ENCODE assay signal across 8 cellular contexts in the genomic region with DNA sequence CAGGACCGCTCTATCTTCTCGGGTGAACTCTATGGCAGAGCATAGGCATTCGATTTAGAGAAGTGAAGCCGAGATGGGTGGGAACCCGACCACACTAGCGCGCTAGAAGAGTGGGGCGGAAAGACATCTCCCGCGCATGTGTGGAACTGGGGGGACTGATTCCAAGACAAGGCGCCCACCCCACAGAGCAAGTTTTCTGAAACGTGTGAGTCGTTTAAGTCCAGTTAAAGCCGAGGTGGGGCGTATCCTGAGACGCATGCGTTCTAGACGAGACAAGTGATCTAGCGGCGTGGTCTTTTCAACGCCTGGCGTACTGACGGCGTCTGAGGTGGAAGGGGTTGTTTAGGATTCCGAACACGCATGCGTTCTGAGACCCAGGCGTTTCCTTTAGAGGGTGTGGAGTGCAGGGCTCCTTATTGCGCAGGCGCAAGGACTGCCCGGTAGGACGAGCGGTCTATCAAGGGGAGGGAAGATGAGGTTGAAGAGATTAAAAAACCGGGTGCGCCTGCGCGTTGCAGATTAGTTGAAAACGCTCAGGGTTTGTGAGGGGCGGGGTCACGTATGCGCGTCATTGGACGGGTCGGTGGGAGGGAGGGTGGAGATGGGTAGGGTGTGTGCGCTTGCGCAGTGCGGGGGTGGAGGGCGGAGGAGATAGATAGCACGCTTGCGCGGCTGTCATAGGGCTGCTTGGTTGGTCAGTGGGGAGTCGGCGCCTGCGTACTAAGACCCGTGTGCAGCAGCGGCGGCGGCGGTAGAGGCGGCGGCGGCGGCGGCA. TPM values are rescaled to one million over a fixed set of nuclear protein-coding genes. Genes with fewer than 3 reads are reported as not detected.
DNase-seq lines count a peak whose midpoint lies in the region; ATAC-seq, FAIRE-seq and TF ChIP-seq lines count a peak whose summit lies in the region.

A gene (plus strand): TSS at position 718 of the 775 bp plus-strand sequence. CDS start 2,008 bp downstream, outside the sequence.

- H2BK20ac ChIP-seq in H1 (ENCODE audit: low read length) = 0 out of 2 replicates have a peak within 1 kb of the TSS, but pooled peaks have one; percentile 32

- peaks cover 39% of the 10 kb centered on the region for H3K4me1 Mint-ChIP-seq in activated CD8-positive, alpha-beta memory T cell treated with anti-CD3 and anti-CD28 coated beads, Interleukin-2, amount 10 ng/mL, durations not matched to agents 7 days and 5 days

- H4K20me1 ChIP-seq in H1 (replicated peaks in 1 of 2; ENCODE audit: control insufficient read depth in 1 of 2, insufficient read depth in 2 of 2, low read length in 2 of 2) = peaks cover 19 to 24% of the 10 kb centered on the region in 2 experiments

- POLR2A ChIA-PET in H1 (lab: Charles Lee; ENCODE audit: partially characterized antibody) = interaction anchor here (0.6 to 2.3 kb wide), 2 partner anchors 8 to 276 kb away, joined by 3 to 8 read pairs; a partner anchor contains a TSS

- peaks cover 17 to 35% of the 10 kb centered on the region in 2 experiments for H3K79me2 ChIP-seq in H1 (ENCODE audit: control insufficient read depth in 1 of 2, insufficient read depth in 2 of 2, low read length in 2 of 2)

- H3K4me2 ChIP-seq in H1 (ENCODE audit: insufficient read depth in 1 of 2, low read depth in 2 of 2, low read length in 2 of 2) = peak within 1 kb of the TSS; percentile 88 to 99
- H3K4me2 ChIP-seq in mesenchymal stem cell (ENCODE audit: low read length, poor library complexity, severe bottlenecking) = peak within 1 kb of the TSS; percentile 97

- H3K23me2 ChIP-seq in H1 (ENCODE audit: low read depth, low read length) = peaks cover 10% of the 10 kb centered on the region

- CTCF ChIA-PET in activated CD8-positive, alpha-beta memory T cell treated with anti-CD3 and anti-CD28 coated beads, Interleukin-2, amount 10 ng/mL, durations not matched to agents 7 days and 5 days (lab: Charles Lee) = no interaction called here
- CTCF ChIA-PET in H1 (lab: Charles Lee; ENCODE audit: partially characterized antibody) = interaction anchor here (1.0 to 1.4 kb wide), 2 partner anchors 11 to 174 kb away, joined by 3 to 8 read pairs; no protein-coding TSS in a partner anchor

- ATAC-seq in GM21367 (IDR thresholded peaks at IDR 0.05; ENCODE audit: unreplicated experiment) = peak; percentile 53
- peak; percentile 85 for ATAC-seq in activated CD8-positive, alpha-beta memory T cell treated with anti-CD3 and anti-CD28 coated beads, Interleukin-2, amount 10 ng/mL, durations not matched to agents 7 days and 5 days

- peak within 1 kb of the TSS; percentile 85 for H4K5ac ChIP-seq in H1 (ENCODE audit: insufficient read length, low read depth, low read length)

- H2BK15ac ChIP-seq in H1 (ENCODE audit: low read length) = 0 out of 2 replicates have a peak within 1 kb of the TSS, but pooled peaks have one; percentile 88
- peak within 1 kb of the TSS; percentile 99 for H2BK15ac ChIP-seq in mesenchymal stem cell (ENCODE audit: low read depth, poor library complexity, severe bottlenecking)

- no peak within 1 kb of the TSS for H3K14ac ChIP-seq in H1 (ENCODE audit: insufficient read length)
- peak within 1 kb of the TSS; percentile 92 to 100 for H3K14ac ChIP-seq in mesenchymal stem cell (ENCODE audit: low read length in 2 of 2)

- TF ChIP-seq CTCF in H1 (IDR thresholded peaks at IDR 0.05; ENCODE audit: control extremely low read depth in 1 of 3, insufficient read depth in 1 of 3, low read depth in 1 of 3, low read length in 3 of 3) = no peak

- H3K23ac ChIP-seq in H1 (ENCODE audit: insufficient read length) = no peak within 1 kb of the TSS
- peak within 1 kb of the TSS in 1 of 2 experiments; percentile 98 for H3K23ac ChIP-seq in mesenchymal stem cell (ENCODE audit: low read length in 2 of 2)

- peak; percentile 39 to 62 for TF ChIP-seq POLR2A in H1 (IDR thresholded peaks at IDR 0.05; ENCODE audit: control extremely low read depth in 1 of 2, low read depth in 2 of 2, low read length in 2 of 2)

- H2BK5ac ChIP-seq in H1 (ENCODE audit: low read depth, low read length) (peak within 1 kb of the TSS; percentile 97), mesenchymal stem cell (ENCODE audit: low read depth, low read length, poor library complexity, severe bottlenecking) (peak within 1 kb of the TSS; percentile 87)

- H3K9ac ChIP-seq in NT2/D1 (ENCODE audit: insufficient read length, low read depth) = peak within 1 kb of the TSS; percentile 96
- H3K9ac ChIP-seq in H1 (replicated peaks in 1 of 4; ENCODE audit: extremely low read depth in 1 of 4, low read depth in 3 of 4, low read length in 3 of 4) = peak within 1 kb of the TSS; percentile 94 to 100 (median 98)
- peak within 1 kb of the TSS; percentile 98 for H3K9ac ChIP-seq in mesenchymal stem cell (ENCODE audit: low read length)

- peaks cover 35% of the 10 kb centered on the region for H3K36me3 ChIP-seq in NT2/D1 (ENCODE audit: insufficient read depth, insufficient read length, low read length)
- H3K36me3 ChIP-seq in H1 (ENCODE audit: control insufficient read depth in 2 of 4, insufficient read depth in 4 of 4, low read length in 3 of 4) = peaks cover 22 to 27% (median 24%) of the 10 kb centered on the region in 4 experiments
- peaks cover 21 to 26% of the 10 kb centered on the region in 2 experiments for H3K36me3 ChIP-seq in mesenchymal stem cell (ENCODE audit: control insufficient read depth in 1 of 2, insufficient read depth in 2 of 2, low read depth in 1 of 2, low read length in 2 of 2)

- H3K4me1 ChIP-seq in NT2/D1 (ENCODE audit: insufficient read depth, insufficient read length) (peaks cover 4% of the 10 kb centered on the region), H1 (replicated peaks in 1 of 4; ENCODE audit: control insufficient read depth in 3 of 4, insufficient read depth in 4 of 4, low read length in 3 of 4) (peaks cover 0 to 14% (median 6%) of the 10 kb centered on the region in 4 experiments; a peak in 5 of 7 replicates), mesenchymal stem cell (ENCODE audit: control insufficient read depth, insufficient read depth, low read depth, low read length) (peaks cover 7% of the 10 kb centered on the region)

- TF ChIP-seq EP300 in H1 (IDR thresholded peaks at IDR 0.05; ENCODE audit: borderline replicate concordance in 1 of 2, low read depth in 2 of 2, low read length in 2 of 2) = 0 out of 3 replicates have a peak, but pooled peaks of 1 of the 2 experiments have one; percentile 45

- peak within 1 kb of the TSS; percentile 92 for H3K27ac ChIP-seq in H1 (ENCODE audit: low read depth, low read length)
- peak within 1 kb of the TSS; percentile 98 for H3K27ac ChIP-seq in mesenchymal stem cell (ENCODE audit: low read length, poor library complexity, severe bottlenecking)

- no peaks in the 10 kb centered on the region for H3K9me3 ChIP-seq in NT2/D1 (ENCODE audit: insufficient read depth, low read length)
- no peaks in the 10 kb centered on the region for H3K9me3 ChIP-seq in H1 (ENCODE audit: insufficient read depth in 2 of 2, low read depth in 1 of 2, low read length in 1 of 2)
- H3K9me3 ChIP-seq in mesenchymal stem cell (ENCODE audit: control insufficient read depth, low read length) = no peaks in the 10 kb centered on the region

- DNase-seq in COLO829 (ENCODE audit: low spot score) (peak; percentile 100), HUDEP-2 (lab: John Stamatoyannopoulos, UW; ENCODE audit: unreplicated experiment in 76 of 76) (peak; percentile 33 to 100 (median 99)), NT2/D1 (ENCODE audit: low read depth, low spot score) (peak; percentile 97), H1 (ENCODE audit: low read depth in 1 of 2, low spot score in 2 of 2) (peak; percentile 99 to 100), mesenchymal stem cell (peak; percentile 100)
- peak; percentile 100 for DNase-seq in activated CD8-positive, alpha-beta memory T cell treated with anti-CD3 and anti-CD28 coated beads, Interleukin-2, amount 10 ng/mL, durations not matched to agents 7 days and 5 days
- DNase-seq in stimulated activated CD8-positive, alpha-beta memory T cell treated with anti-CD3 and anti-CD28 coated beads, Interleukin-12 subunit alpha, Interleukin-12 subunit beta, amount 100 ng/mL, for 4 hours (ENCODE audit: low read depth) = peak; percentile 100

- TF ChIP-seq RAD21 in H1 (IDR thresholded peaks at IDR 0.05 in 1 of 2, conservative IDR thresholded peaks at IDR 0.05 in 1 of 2; ENCODE audit: low read depth in 2 of 2, low read length in 2 of 2) = no peak

- peak within 1 kb of the TSS; percentile 97 for H3K18ac ChIP-seq in H1 (ENCODE audit: extremely low read depth, low read length)
- H3K18ac ChIP-seq in mesenchymal stem cell (ENCODE audit: low read depth in 1 of 2, low read length in 2 of 2) = peak within 1 kb of the TSS; percentile 98 to 100

- peak within 1 kb of the TSS; percentile 94 for H3K56ac ChIP-seq in H1 (replicated peaks; ENCODE audit: insufficient read length, low read depth, low read length)

- 0 out of 2 replicates have a peak within 1 kb of the TSS, but pooled peaks have one; percentile 19 for H2BK12ac ChIP-seq in H1 (ENCODE audit: low read depth, low read length)
- peak within 1 kb of the TSS in 1 of 2 experiments; percentile 42 for H2BK12ac ChIP-seq in mesenchymal stem cell (ENCODE audit: low read length in 2 of 2)

- peak within 1 kb of the TSS; percentile 96 for H3K27ac Mint-ChIP-seq in activated CD8-positive, alpha-beta memory T cell treated with anti-CD3 and anti-CD28 coated beads, Interleukin-2, amount 10 ng/mL, durations not matched to agents 7 days and 5 days

- H3K27me3 ChIP-seq in NT2/D1 (ENCODE audit: insufficient read depth, insufficient read length) (no peaks in the 10 kb centered on the region), H1 (replicated peaks in 1 of 4; ENCODE audit: control insufficient read depth in 3 of 4, extremely low read depth in 1 of 4, insufficient read depth in 3 of 4, low read length in 3 of 4) (no peaks in the 10 kb centered on the region), mesenchymal stem cell (ENCODE audit: control insufficient read depth in 1 of 2, insufficient read depth in 1 of 2, low read length in 2 of 2) (no peaks in the 10 kb centered on the region)

- H3K4me3 ChIP-seq in NT2/D1 (ENCODE audit: insufficient read length, low read depth) = peak within 1 kb of the TSS; percentile 94
- H3K4me3 ChIP-seq in H1 (ENCODE audit: extremely low read depth in 1 of 4, insufficient read depth in 2 of 4, low read depth in 3 of 4, low read length in 4 of 4) = peak within 1 kb of the TSS; percentile 87 to 97 (median 90)
- peak within 1 kb of the TSS; percentile 86 to 99 for H3K4me3 ChIP-seq in mesenchymal stem cell (ENCODE audit: insufficient read depth in 1 of 2, low read depth in 1 of 2, low read length in 2 of 2)

- H2AK5ac ChIP-seq in H1 (ENCODE audit: low read depth, low read length) (peak within 1 kb of the TSS; percentile 96; the same call in 1 of the 2 replicates), mesenchymal stem cell (ENCODE audit: low read length, severe bottlenecking) (peak within 1 kb of the TSS; percentile 72)

- H3K4me3 Mint-ChIP-seq in activated CD8-positive, alpha-beta memory T cell treated with anti-CD3 and anti-CD28 coated beads, Interleukin-2, amount 10 ng/mL, durations not matched to agents 7 days and 5 days = peak within 1 kb of the TSS; percentile 91

- H3K4ac ChIP-seq in H1 (replicated peaks; ENCODE audit: insufficient read length, low read depth, low read length) (peak within 1 kb of the TSS; percentile 99), mesenchymal stem cell (ENCODE audit: low read depth in 1 of 2, low read length in 2 of 2) (peak within 1 kb of the TSS; percentile 91 to 93)

- H3K79me1 ChIP-seq in H1 (ENCODE audit: low read depth, low read length) = peaks cover 8% of the 10 kb centered on the region
- H3K79me1 ChIP-seq in mesenchymal stem cell (replicated peaks; ENCODE audit: low read length, poor library complexity, severe bottlenecking) = no peaks in the 10 kb centered on the region

- peaks cover 34% of the 10 kb centered on the region for H3K36me3 Mint-ChIP-seq in activated CD8-positive, alpha-beta memory T cell treated with anti-CD3 and anti-CD28 coated beads, Interleukin-2, amount 10 ng/mL, durations not matched to agents 7 days and 5 days

- H3K27me3 Mint-ChIP-seq in activated CD8-positive, alpha-beta memory T cell treated with anti-CD3 and anti-CD28 coated beads, Interleukin-2, amount 10 ng/mL, durations not matched to agents 7 days and 5 days = no peaks in the 10 kb centered on the region

- WGBS in H1 (ENCODE audit: extremely low coverage in 1 of 2, insufficient coverage in 1 of 2, insufficient read length in 1 of 2, insufficient replicate concordance in 2 of 2, low coverage in 1 of 2, low lambda C conversion rate in 2 of 2, missing lambda C conversion rate in 1 of 2), 2 experiments = 1% methylated on average over 61 of the region's 64 CpGs; no CpG with 5 or more reads in 1 of the 2 experiments
- under 1% methylated on average over 54 of the region's 64 CpGs for WGBS in mesenchymal stem cell

- no peaks in the 10 kb centered on the region for H3K9me3 Mint-ChIP-seq in activated CD8-positive, alpha-beta memory T cell treated with anti-CD3 and anti-CD28 coated beads, Interleukin-2, amount 10 ng/mL, durations not matched to agents 7 days and 5 days (ENCODE audit: low read depth)

- H2BK120ac ChIP-seq in H1 (replicated peaks; ENCODE audit: low read depth, low read length) = peak within 1 kb of the TSS; percentile 70
- H2BK120ac ChIP-seq in mesenchymal stem cell (ENCODE audit: low read depth, low read length) = peak within 1 kb of the TSS; percentile 85

- H4K91ac ChIP-seq in H1 (replicated peaks; ENCODE audit: insufficient read length, low read length) (peak within 1 kb of the TSS; percentile 88), mesenchymal stem cell (ENCODE audit: low read length) (peak within 1 kb of the TSS; percentile 99)

- FAIRE-seq in H1 (lab: Jason Lieb, UNC) = peak; percentile 90

- H4K8ac ChIP-seq in H1 (ENCODE audit: extremely low read depth, insufficient read depth, low read length) (peak within 1 kb of the TSS; percentile 88), mesenchymal stem cell (ENCODE audit: low read length) (peak within 1 kb of the TSS; percentile 95)

- peak within 1 kb of the TSS; percentile 34 for H2AFZ ChIP-seq in H1 (ENCODE audit: low read length)
- H2AFZ ChIP-seq in mesenchymal stem cell (ENCODE audit: low read depth, low read length) = peak within 1 kb of the TSS; percentile 31

RNA-seq across cellular contexts. Expression of the gene that starts here (rescaled TPM):
- total RNA-seq in activated CD8-positive, alpha-beta memory T cell treated with anti-CD3 and anti-CD28 coated beads, Interleukin-2, amount 10 ng/mL, durations not matched to agents 7 days and 5 days = 100 to 1,000 TPM; 575 to 853 TPM
- total RNA-seq in H1 (2021; fragmentation: NEBNext Ultra II Directional; extraction: Animal tissue kit (Norgen Biotek cat#: 25700)) = 1,158 and 1,172 TPM in 2 replicates
- polyA plus RNA-seq in H1 (2011; rRNA removed) = 717 and 962 TPM in 2 replicates
- 875 TPM for polyA plus RNA-seq in H1 (2011; cell fraction: cytosol; rRNA removed)
- 719 TPM for polyA plus RNA-seq in H1 (2011; cell fraction: nucleus; rRNA removed)
- polyA plus RNA-seq in H1 (2012, experiment 1 of 2) = 1,190 to 1,288 TPM (median 1,234 TPM) in 4 replicates
- polyA plus RNA-seq in H1 (2012, experiment 2 of 2) = 1,228 TPM
- polyA plus RNA-seq in H1 (2013, experiment 1 of 2) = 992 TPM
- 1,009 TPM for polyA plus RNA-seq in H1 (2013, experiment 2 of 2)
- polyA minus RNA-seq in H1 (2011; rRNA and poly(A)+ RNA removed) = 837 and 958 TPM in 2 replicates
- polyA minus RNA-seq in H1 (2011; cell fraction: cytosol; rRNA and poly(A)+ RNA removed) = 476 TPM
- polyA minus RNA-seq in H1 (2011; cell fraction: nucleus; rRNA and poly(A)+ RNA removed) = 281 TPM
- 537 TPM for polyA plus RNA-seq in mesenchymal stem cell (2013, experiment 1 of 2)
- polyA plus RNA-seq in mesenchymal stem cell (2013, experiment 2 of 2) = 553 TPM

Comparison
In these comparisons a context has a peak if more than half of its experiments do, and no peak if none do; other contexts are left out.
1. Peak in every context shown above with its lines: DNase-seq, ATAC-seq, H3K4me3 ChIP-seq and H3K27ac ChIP-seq.